1 cellular context compared by ENCODE assay signal in the genomic region with DNA sequence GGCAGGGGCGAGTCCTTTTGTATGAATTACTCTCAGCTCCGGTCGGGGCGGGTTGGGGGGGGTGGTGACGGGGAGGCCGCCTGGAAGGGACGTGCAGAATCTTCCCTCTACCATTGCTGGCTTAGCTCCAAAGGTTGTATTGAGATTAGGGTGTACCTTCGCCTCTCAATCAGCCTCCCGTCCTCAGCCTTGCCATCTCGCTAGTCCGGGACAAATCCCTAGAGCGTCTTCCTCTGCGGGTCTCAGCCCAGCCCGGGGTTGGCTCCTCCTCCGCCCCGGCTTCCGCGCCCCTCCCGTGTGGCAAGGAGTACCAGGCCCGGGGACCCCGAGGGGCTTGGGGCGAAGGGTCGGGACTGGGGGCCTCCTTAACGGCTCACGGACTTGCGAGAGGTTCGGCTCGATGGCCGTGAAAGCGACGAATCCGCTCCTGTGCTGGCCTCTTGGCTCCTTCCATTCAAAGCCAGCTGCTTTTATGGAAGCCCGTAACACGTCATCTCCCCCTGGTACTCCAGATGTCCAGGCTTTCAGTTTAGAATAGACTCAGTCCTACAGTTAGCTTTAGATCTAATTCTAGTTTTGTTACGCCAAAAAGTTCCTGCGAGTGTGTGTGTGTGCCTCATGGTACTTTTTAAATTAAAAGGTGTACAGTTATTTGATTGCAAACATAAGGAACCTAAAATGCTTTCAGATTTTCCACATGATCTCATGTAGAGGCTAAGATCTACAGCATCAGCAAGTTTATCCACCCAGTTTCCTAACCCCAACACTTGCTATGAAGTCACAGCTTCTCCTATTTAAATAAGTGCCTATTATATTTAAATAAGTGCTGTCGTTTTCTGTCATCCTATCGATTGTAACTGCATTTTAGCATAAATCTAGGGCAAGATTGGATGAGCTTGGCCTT.
TF ChIP-seq lines count a peak whose summit lies in the region.

No MANE protein-coding gene starts in this region.

TF ChIP-seq in HEK293, 187 proteins besides CTCF, POLR2A, EP300 and RAD21 (continued from another document):
- TF ChIP-seq, protein P1, sequence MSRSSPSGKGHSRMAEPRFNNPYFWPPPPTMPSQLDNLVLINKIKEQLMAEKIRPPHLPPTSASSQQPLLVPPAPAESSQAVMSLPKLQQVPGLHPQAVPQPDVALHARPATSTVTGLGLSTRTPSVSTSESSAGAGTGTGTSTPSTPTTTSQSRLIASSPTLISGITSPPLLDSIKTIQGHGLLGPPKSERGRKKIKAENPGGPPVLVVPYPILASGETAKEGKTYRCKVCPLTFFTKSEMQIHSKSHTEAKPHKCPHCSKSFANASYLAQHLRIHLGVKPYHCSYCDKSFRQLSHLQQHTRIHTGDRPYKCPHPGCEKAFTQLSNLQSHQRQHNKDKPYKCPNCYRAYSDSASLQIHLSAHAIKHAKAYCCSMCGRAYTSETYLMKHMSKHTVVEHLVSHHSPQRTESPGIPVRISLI (tag by site-specific recombination; IDR thresholded peaks at IDR 0.05): no peak
- TF ChIP-seq, protein P2, sequence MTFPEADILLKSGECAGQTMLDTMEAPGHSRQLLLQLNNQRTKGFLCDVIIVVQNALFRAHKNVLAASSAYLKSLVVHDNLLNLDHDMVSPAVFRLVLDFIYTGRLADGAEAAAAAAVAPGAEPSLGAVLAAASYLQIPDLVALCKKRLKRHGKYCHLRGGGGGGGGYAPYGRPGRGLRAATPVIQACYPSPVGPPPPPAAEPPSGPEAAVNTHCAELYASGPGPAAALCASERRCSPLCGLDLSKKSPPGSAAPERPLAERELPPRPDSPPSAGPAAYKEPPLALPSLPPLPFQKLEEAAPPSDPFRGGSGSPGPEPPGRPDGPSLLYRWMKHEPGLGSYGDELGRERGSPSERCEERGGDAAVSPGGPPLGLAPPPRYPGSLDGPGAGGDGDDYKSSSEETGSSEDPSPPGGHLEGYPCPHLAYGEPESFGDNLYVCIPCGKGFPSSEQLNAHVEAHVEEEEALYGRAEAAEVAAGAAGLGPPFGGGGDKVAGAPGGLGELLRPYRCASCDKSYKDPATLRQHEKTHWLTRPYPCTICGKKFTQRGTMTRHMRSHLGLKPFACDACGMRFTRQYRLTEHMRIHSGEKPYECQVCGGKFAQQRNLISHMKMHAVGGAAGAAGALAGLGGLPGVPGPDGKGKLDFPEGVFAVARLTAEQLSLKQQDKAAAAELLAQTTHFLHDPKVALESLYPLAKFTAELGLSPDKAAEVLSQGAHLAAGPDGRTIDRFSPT (tag by site-specific recombination; IDR thresholded peaks at IDR 0.05): no peak
- no peak for TF ChIP-seq ZNF157 (tag by site-specific recombination; IDR thresholded peaks at IDR 0.05)
- TF ChIP-seq ZNF473 (tag by site-specific recombination; IDR thresholded peaks at IDR 0.05): no peak
- TF ChIP-seq ZNF501 (tag by site-specific recombination; IDR thresholded peaks at IDR 0.05): no peak; the same call in none of the 2 replicates
- TF ChIP-seq ZNF112 (tag by site-specific recombination; IDR thresholded peaks at IDR 0.05): no peak
- no peak for TF ChIP-seq KLF9 (tag by site-specific recombination; IDR thresholded peaks at IDR 0.05; ENCODE audit: low read depth)
- TF ChIP-seq ZNF626 (tag by site-specific recombination; IDR thresholded peaks at IDR 0.05): no peak
- TF ChIP-seq REPIN1 (tag by site-specific recombination; IDR thresholded peaks at IDR 0.05; ENCODE audit: low read depth): no peak
- TF ChIP-seq, protein P3, sequence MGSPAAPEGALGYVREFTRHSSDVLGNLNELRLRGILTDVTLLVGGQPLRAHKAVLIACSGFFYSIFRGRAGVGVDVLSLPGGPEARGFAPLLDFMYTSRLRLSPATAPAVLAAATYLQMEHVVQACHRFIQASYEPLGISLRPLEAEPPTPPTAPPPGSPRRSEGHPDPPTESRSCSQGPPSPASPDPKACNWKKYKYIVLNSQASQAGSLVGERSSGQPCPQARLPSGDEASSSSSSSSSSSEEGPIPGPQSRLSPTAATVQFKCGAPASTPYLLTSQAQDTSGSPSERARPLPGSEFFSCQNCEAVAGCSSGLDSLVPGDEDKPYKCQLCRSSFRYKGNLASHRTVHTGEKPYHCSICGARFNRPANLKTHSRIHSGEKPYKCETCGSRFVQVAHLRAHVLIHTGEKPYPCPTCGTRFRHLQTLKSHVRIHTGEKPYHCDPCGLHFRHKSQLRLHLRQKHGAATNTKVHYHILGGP (tag by site-specific recombination; IDR thresholded peaks at IDR 0.05): no peak
- 0 out of 2 replicates have a peak, but pooled peaks have one; percentile 37 for TF ChIP-seq YY1 (tag by site-specific recombination; IDR thresholded peaks at IDR 0.05)
- TF ChIP-seq, protein P4, sequence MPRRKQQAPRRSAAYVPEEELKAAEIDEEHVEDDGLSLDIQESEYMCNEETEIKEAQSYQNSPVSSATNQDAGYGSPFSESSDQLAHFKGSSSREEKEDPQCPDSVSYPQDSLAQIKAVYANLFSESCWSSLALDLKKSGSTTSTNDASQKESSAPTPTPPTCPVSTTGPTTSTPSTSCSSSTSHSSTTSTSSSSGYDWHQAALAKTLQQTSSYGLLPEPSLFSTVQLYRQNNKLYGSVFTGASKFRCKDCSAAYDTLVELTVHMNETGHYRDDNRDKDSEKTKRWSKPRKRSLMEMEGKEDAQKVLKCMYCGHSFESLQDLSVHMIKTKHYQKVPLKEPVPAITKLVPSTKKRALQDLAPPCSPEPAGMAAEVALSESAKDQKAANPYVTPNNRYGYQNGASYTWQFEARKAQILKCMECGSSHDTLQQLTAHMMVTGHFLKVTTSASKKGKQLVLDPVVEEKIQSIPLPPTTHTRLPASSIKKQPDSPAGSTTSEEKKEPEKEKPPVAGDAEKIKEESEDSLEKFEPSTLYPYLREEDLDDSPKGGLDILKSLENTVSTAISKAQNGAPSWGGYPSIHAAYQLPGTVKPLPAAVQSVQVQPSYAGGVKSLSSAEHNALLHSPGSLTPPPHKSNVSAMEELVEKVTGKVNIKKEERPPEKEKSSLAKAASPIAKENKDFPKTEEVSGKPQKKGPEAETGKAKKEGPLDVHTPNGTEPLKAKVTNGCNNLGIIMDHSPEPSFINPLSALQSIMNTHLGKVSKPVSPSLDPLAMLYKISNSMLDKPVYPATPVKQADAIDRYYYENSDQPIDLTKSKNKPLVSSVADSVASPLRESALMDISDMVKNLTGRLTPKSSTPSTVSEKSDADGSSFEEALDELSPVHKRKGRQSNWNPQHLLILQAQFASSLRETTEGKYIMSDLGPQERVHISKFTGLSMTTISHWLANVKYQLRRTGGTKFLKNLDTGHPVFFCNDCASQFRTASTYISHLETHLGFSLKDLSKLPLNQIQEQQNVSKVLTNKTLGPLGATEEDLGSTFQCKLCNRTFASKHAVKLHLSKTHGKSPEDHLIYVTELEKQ (tag by site-specific recombination; IDR thresholded peaks at IDR 0.05; ENCODE audit: borderline replicate concordance): no peak
- TF ChIP-seq, protein P5, sequence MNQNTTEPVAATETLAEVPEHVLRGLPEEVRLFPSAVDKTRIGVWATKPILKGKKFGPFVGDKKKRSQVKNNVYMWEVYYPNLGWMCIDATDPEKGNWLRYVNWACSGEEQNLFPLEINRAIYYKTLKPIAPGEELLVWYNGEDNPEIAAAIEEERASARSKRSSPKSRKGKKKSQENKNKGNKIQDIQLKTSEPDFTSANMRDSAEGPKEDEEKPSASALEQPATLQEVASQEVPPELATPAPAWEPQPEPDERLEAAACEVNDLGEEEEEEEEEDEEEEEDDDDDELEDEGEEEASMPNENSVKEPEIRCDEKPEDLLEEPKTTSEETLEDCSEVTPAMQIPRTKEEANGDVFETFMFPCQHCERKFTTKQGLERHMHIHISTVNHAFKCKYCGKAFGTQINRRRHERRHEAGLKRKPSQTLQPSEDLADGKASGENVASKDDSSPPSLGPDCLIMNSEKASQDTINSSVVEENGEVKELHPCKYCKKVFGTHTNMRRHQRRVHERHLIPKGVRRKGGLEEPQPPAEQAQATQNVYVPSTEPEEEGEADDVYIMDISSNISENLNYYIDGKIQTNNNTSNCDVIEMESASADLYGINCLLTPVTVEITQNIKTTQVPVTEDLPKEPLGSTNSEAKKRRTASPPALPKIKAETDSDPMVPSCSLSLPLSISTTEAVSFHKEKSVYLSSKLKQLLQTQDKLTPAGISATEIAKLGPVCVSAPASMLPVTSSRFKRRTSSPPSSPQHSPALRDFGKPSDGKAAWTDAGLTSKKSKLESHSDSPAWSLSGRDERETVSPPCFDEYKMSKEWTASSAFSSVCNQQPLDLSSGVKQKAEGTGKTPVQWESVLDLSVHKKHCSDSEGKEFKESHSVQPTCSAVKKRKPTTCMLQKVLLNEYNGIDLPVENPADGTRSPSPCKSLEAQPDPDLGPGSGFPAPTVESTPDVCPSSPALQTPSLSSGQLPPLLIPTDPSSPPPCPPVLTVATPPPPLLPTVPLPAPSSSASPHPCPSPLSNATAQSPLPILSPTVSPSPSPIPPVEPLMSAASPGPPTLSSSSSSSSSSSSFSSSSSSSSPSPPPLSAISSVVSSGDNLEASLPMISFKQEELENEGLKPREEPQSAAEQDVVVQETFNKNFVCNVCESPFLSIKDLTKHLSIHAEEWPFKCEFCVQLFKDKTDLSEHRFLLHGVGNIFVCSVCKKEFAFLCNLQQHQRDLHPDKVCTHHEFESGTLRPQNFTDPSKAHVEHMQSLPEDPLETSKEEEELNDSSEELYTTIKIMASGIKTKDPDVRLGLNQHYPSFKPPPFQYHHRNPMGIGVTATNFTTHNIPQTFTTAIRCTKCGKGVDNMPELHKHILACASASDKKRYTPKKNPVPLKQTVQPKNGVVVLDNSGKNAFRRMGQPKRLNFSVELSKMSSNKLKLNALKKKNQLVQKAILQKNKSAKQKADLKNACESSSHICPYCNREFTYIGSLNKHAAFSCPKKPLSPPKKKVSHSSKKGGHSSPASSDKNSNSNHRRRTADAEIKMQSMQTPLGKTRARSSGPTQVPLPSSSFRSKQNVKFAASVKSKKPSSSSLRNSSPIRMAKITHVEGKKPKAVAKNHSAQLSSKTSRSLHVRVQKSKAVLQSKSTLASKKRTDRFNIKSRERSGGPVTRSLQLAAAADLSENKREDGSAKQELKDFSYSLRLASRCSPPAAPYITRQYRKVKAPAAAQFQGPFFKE (tag by site-specific recombination; IDR thresholded peaks at IDR 0.05; ENCODE audit: borderline replicate concordance): no peak
- no peak for TF ChIP-seq MYNN (tag by site-specific recombination; IDR thresholded peaks at IDR 0.05; ENCODE audit: borderline replicate concordance)
- TF ChIP-seq ZNF248 (tag by site-specific recombination; IDR thresholded peaks at IDR 0.05): no peak
- no peak for TF ChIP-seq OSR2 (tag by site-specific recombination; IDR thresholded peaks at IDR 0.05)
- no peak for TF ChIP-seq ZNF404 (tag by site-specific recombination; IDR thresholded peaks at IDR 0.05)
- TF ChIP-seq ZNF621 (tag by site-specific recombination; IDR thresholded peaks at IDR 0.05): no peak
- peak; percentile 48 for TF ChIP-seq ZBTB21 (tag by site-specific recombination; IDR thresholded peaks at IDR 0.05)
- TF ChIP-seq, protein P6, sequence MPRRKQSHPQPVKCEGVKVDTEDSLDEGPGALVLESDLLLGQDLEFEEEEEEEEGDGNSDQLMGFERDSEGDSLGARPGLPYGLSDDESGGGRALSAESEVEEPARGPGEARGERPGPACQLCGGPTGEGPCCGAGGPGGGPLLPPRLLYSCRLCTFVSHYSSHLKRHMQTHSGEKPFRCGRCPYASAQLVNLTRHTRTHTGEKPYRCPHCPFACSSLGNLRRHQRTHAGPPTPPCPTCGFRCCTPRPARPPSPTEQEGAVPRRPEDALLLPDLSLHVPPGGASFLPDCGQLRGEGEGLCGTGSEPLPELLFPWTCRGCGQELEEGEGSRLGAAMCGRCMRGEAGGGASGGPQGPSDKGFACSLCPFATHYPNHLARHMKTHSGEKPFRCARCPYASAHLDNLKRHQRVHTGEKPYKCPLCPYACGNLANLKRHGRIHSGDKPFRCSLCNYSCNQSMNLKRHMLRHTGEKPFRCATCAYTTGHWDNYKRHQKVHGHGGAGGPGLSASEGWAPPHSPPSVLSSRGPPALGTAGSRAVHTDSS (tag by site-specific recombination; IDR thresholded peaks at IDR 0.05): 0 out of 2 replicates have a peak, but pooled peaks have one; percentile 22
- TF ChIP-seq ZNF426 (tag by site-specific recombination; IDR thresholded peaks at IDR 0.05): no peak
- TF ChIP-seq ZNF660 (tag by site-specific recombination; IDR thresholded peaks at IDR 0.05): 0 out of 2 replicates have a peak, but pooled peaks have one; percentile 12
- no peak for TF ChIP-seq ZFP41 (tag by site-specific recombination; IDR thresholded peaks at IDR 0.05; ENCODE audit: borderline replicate concordance)
- no peak for TF ChIP-seq ZNF292 (tag by site-specific recombination; IDR thresholded peaks at IDR 0.05; ENCODE audit: borderline replicate concordance, low read depth)
- no peak for TF ChIP-seq HOXD13 (CRISPR knock-in tag; IDR thresholded peaks at IDR 0.05; ENCODE audit: borderline replicate concordance)
- TF ChIP-seq, protein P7, sequence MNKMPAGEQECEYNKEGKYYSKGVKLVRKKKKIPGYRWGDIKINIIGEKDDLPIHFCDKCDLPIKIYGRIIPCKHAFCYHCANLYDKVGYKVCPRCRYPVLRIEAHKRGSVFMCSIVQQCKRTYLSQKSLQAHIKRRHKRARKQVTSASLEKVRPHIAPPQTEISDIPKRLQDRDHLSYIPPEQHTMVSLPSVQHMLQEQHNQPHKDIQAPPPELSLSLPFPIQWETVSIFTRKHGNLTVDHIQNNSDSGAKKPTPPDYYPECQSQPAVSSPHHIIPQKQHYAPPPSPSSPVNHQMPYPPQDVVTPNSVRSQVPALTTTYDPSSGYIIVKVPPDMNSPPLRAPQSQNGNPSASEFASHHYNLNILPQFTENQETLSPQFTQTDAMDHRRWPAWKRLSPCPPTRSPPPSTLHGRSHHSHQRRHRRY (tag by site-specific recombination; IDR thresholded peaks at IDR 0.05): no peak
- no peak for TF ChIP-seq ZNF416 (tag by site-specific recombination; IDR thresholded peaks at IDR 0.05)
- TF ChIP-seq ZNF214 (tag by site-specific recombination; IDR thresholded peaks at IDR 0.05; ENCODE audit: borderline replicate concordance): no peak
- TF ChIP-seq SP2 (tag by site-specific recombination; IDR thresholded peaks at IDR 0.05): no peak
- TF ChIP-seq BCL11B (tag by site-specific recombination; IDR thresholded peaks at IDR 0.05; ENCODE audit: low read depth): no peak
- no peak for TF ChIP-seq ZNF701 (tag by site-specific recombination; IDR thresholded peaks at IDR 0.05)
- TF ChIP-seq, protein P8, sequence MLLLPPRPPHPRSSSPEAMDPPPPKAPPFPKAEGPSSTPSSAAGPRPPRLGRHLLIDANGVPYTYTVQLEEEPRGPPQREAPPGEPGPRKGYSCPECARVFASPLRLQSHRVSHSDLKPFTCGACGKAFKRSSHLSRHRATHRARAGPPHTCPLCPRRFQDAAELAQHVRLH (tag by site-specific recombination; IDR thresholded peaks at IDR 0.05): no peak
- TF ChIP-seq ZNF610 (tag by site-specific recombination; IDR thresholded peaks at IDR 0.05; ENCODE audit: borderline replicate concordance): peak; percentile 37; the same call in 1 of the 2 replicates
- no peak for TF ChIP-seq RBAK (tag by site-specific recombination; IDR thresholded peaks at IDR 0.05)
- TF ChIP-seq ZNF175 (tag by site-specific recombination; IDR thresholded peaks at IDR 0.05): no peak
- TF ChIP-seq ZNF837 (tag by site-specific recombination; IDR thresholded peaks at IDR 0.05): no peak
- TF ChIP-seq ZNF830 (tag by site-specific recombination; IDR thresholded peaks at IDR 0.05; ENCODE audit: low read depth): no peak
- no peak for TF ChIP-seq ZNF133 (tag by site-specific recombination; IDR thresholded peaks at IDR 0.05)
- TF ChIP-seq KLF10 (tag by site-specific recombination; IDR thresholded peaks at IDR 0.05): no peak
